ENCODE assay signal across 29 cellular contexts in genomic region chr18:10234281-10234680, GRCh38.
A peak's percentile ranks its signal among the peaks of the same experiment; 100 is the strongest.
DNase-seq lines count a peak whose midpoint lies in the region; ATAC-seq, FAIRE-seq and TF ChIP-seq lines count a peak whose summit lies in the region.
"Had no signal": no experiment of that assay in that cellular context is flagged by ENCODE, and none has a peak within 500 bp of the region (broad histone marks: within the 10 kb centered on the region; RNA-seq: fewer than 3 reads in every experiment).

No MANE protein-coding gene starts in this region.

- peaks cover 12% of the 10 kb centered on the region for H3K9me3 Mint-ChIP-seq in type B pancreatic cell
- peaks cover 3 to 7% of the 10 kb centered on the region in 2 donors for H3K9me3 Mint-ChIP-seq in effector memory CD8-positive, alpha-beta T cell
- H3K9me3 Mint-ChIP-seq: stimulated activated naive CD8-positive, alpha-beta T cell treated with anti-CD3 and anti-CD28 coated beads, Interleukin-15, amount 100 ng/mL, for 72 hours had no signal

- no peak overlapping the region for H3K4me3 ChIP-seq in bronchial epithelial cell (ENCODE audit: low read depth, low read length)
- H3K4me3 ChIP-seq: BLaER1, gastroesophageal sphincter, psoas muscle, SJCRH30, thoracic aorta had no signal

- DNase-seq in HCEC 1CT = peak; percentile 15
- peak; percentile 88 for DNase-seq in bronchial epithelial cell (ENCODE audit: low read depth)
- peak; percentile 25 for DNase-seq in islet precursor cell
- no peak for DNase-seq in type B pancreatic cell (ENCODE audit: extremely low spot score, unreplicated experiment)
- DNase-seq in COR-L47 (lab: John Stamatoyannopoulos, UW) = no peak
- no peak for DNase-seq in effector memory CD8-positive, alpha-beta T cell
- no peak for DNase-seq in SKM-1 (lab: John Stamatoyannopoulos, UW; ENCODE audit: unreplicated experiment)
- DNase-seq in NCI-H69 (lab: John Stamatoyannopoulos, UW) = no peak
- DNase-seq: activated CD4-positive, alpha-beta T cell treated with anti-CD3 and anti-CD28 coated beads, Interleukin-2, amount 10 ng/mL, durations not matched to agents 7 days and 5 days; activated gamma-delta T cell; activated T-cell treated with anti-CD3 and anti-CD28 coated beads, Interleukin-2, amount 50 U/mL, for 24 hours; caudate nucleus; cortex of kidney; effector memory CD4-positive, alpha-beta T cell; Kasumi-1; left colon; NCI-H1048; NCI-H774; psoas muscle; SJCRH30; stimulated activated CD4-positive, alpha-beta T cell treated with anti-CD3 and anti-CD28 coated beads, Interleukin-12 subunit alpha, Interleukin-12 subunit beta, amount 100 ng/mL, for 4 hours; stimulated activated CD4-positive, alpha-beta T cell treated with anti-CD3 and anti-CD28 coated beads, Interleukin-2, amount 100 ng/mL, for 48 hours; stimulated activated naive CD8-positive, alpha-beta T cell treated with anti-CD3 and anti-CD28 coated beads, Interleukin-15, amount 100 ng/mL, for 72 hours had no signal

- no peaks in the 10 kb centered on the region for H3K27me3 ChIP-seq in bronchial epithelial cell (ENCODE audit: control insufficient read depth, insufficient read depth, low read length)
- H3K27me3 ChIP-seq: BLaER1, gastroesophageal sphincter, SJCRH30 had no signal

- H3K4me1 Mint-ChIP-seq in type B pancreatic cell (ENCODE audit: unreplicated experiment) = peaks cover 29% of the 10 kb centered on the region
- H3K4me1 Mint-ChIP-seq in effector memory CD8-positive, alpha-beta T cell (ENCODE audit: low read depth in 2 of 2) = no peaks in the 10 kb centered on the region
- H3K4me1 Mint-ChIP-seq: activated CD4-positive, alpha-beta T cell treated with anti-CD3 and anti-CD28 coated beads, Interleukin-2, amount 10 ng/mL, durations not matched to agents 7 days and 5 days; memory B cell; stimulated activated naive CD8-positive, alpha-beta T cell treated with anti-CD3 and anti-CD28 coated beads, Interleukin-15, amount 100 ng/mL, for 72 hours had no signal

- no peaks in the 10 kb centered on the region for H3K27me3 Mint-ChIP-seq in type B pancreatic cell
- peaks cover 0 to 13% of the 10 kb centered on the region in 2 donors for H3K27me3 Mint-ChIP-seq in effector memory CD8-positive, alpha-beta T cell
- H3K27me3 Mint-ChIP-seq: activated CD4-positive, alpha-beta T cell treated with anti-CD3 and anti-CD28 coated beads, Interleukin-2, amount 10 ng/mL, durations not matched to agents 7 days and 5 days; activated T-cell treated with anti-CD3 and anti-CD28 coated beads, Interleukin-2, amount 50 U/mL, for 24 hours; stimulated activated naive CD8-positive, alpha-beta T cell treated with anti-CD3 and anti-CD28 coated beads, Interleukin-15, amount 100 ng/mL, for 72 hours had no signal

- FAIRE-seq in bronchial epithelial cell (lab: Jason Lieb, UNC) = no peak
- FAIRE-seq: astrocyte, G401.6 had no signal

- H3K27ac Mint-ChIP-seq in type B pancreatic cell = no peak overlapping the region
- H3K27ac Mint-ChIP-seq in effector memory CD8-positive, alpha-beta T cell = no peak overlapping the region
- H3K27ac Mint-ChIP-seq: activated T-cell treated with anti-CD3 and anti-CD28 coated beads, Interleukin-2, amount 50 U/mL, for 24 hours; memory B cell had no signal

- TF ChIP-seq CTCF in bronchial epithelial cell (IDR thresholded peaks at IDR 0.05; ENCODE audit: insufficient read depth, low read length, severe bottlenecking) = no peak
- TF ChIP-seq CTCF in type B pancreatic cell (conservative IDR thresholded peaks at IDR 0.05) = no peak

- H3K36me3 Mint-ChIP-seq in type B pancreatic cell = peaks cover 6% of the 10 kb centered on the region
- H3K36me3 Mint-ChIP-seq in effector memory CD8-positive, alpha-beta T cell (ENCODE audit: insufficient read depth) = no peaks in the 10 kb centered on the region

- peak overlapping the region; percentile 25 for H3K4me3 Mint-ChIP-seq in type B pancreatic cell
- no peak overlapping the region for H3K4me3 Mint-ChIP-seq in effector memory CD8-positive, alpha-beta T cell
- H3K4me3 Mint-ChIP-seq: activated CD4-positive, alpha-beta T cell treated with anti-CD3 and anti-CD28 coated beads, Interleukin-2, amount 10 ng/mL, durations not matched to agents 7 days and 5 days; activated T-cell treated with anti-CD3 and anti-CD28 coated beads, Interleukin-2, amount 50 U/mL, for 24 hours; memory B cell; stimulated activated naive CD8-positive, alpha-beta T cell treated with anti-CD3 and anti-CD28 coated beads, Interleukin-15, amount 100 ng/mL, for 72 hours had no signal

- ATAC-seq in effector memory CD8-positive, alpha-beta T cell (replicated peaks) = no peak
- ATAC-seq: left colon; stimulated activated naive CD8-positive, alpha-beta T cell treated with anti-CD3 and anti-CD28 coated beads, Interleukin-15, amount 100 ng/mL, for 72 hours had no signal

- no peaks in the 10 kb centered on the region for H3K36me3 ChIP-seq in bronchial epithelial cell (ENCODE audit: control insufficient read depth, insufficient read depth, low read length)
- H3K36me3 ChIP-seq: BLaER1, gastroesophageal sphincter, SJCRH30, thoracic aorta had no signal

Comparison
In these comparisons a context has a peak if more than half of its experiments do, and no peak if none do; other contexts are left out.
1. DNase-seq: peak in HCEC 1CT (single experiment), bronchial epithelial cell (single experiment) and islet precursor cell (single experiment); none in type B pancreatic cell (single experiment), COR-L47 (single experiment), effector memory CD8-positive, alpha-beta T cell (0 of 3), SKM-1 (single experiment) and NCI-H69 (single experiment).